Comparison of ENCODE assay signal across 9 cellular contexts in the genomic region with DNA sequence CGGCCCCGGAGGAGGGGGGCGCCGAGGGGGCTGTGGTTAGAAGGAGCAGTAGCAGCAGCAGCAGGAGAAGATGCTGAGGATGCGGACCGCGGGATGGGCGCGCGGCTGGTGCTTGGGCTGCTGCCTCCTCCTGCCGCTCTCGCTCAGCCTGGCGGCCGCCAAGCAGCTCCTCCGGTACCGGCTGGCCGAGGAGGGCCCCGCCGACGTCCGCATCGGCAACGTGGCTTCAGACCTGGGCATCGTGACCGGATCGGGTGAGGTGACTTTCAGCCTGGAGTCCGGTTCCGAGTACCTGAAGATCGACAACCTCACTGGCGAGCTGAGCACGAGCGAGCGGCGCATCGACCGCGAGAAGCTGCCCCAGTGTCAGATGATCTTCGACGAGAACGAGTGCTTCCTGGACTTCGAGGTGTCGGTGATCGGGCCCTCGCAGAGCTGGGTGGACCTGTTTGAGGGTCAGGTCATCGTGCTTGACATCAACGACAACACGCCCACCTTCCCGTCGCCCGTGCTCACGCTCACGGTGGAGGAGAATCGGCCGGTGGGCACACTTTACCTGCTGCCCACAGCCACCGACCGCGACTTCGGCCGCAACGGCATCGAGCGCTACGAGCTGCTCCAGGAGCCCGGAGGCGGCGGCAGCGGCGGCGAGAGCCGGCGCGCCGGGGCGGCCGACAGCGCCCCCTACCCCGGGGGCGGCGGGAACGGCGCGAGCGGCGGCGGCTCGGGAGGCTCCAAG. TPM values are rescaled to one million over a fixed set of nuclear protein-coding genes. Genes with fewer than 3 reads are reported as not detected.
DNase-seq lines count a peak whose midpoint lies in the region; ATAC-seq and TF ChIP-seq lines count a peak whose summit lies in the region.
"Had no signal": no experiment of that assay in that cellular context is flagged by ENCODE, and none has a peak within 500 bp of the region (broad histone marks: within the 10 kb centered on the region; RNA-seq: fewer than 3 reads in every experiment).

No MANE protein-coding gene starts in this region.

- no peak overlapping the region for H3K4me3 Mint-ChIP-seq in activated CD4-positive, alpha-beta T cell treated with anti-CD3 and anti-CD28 coated beads, Interleukin-2, amount 10 ng/mL, durations not matched to agents 24 days and 14 days
- H3K4me3 Mint-ChIP-seq in activated T-helper 17 cell treated with anti-CD3 and anti-CD28 coated beads, Interleukin-2, amount 50 U/mL, for 72 hours: peak overlapping the region; percentile 53
- H3K4me3 Mint-ChIP-seq in activated CD4-positive, alpha-beta memory T cell treated with anti-CD3 and anti-CD28 coated beads, Interleukin-2, amount 10 ng/mL, durations not matched to agents 7 days and 5 days: no peak overlapping the region

- peaks cover 10% of the 10 kb centered on the region for H3K36me3 Mint-ChIP-seq in activated CD4-positive, alpha-beta T cell treated with anti-CD3 and anti-CD28 coated beads, Interleukin-2, amount 10 ng/mL, durations not matched to agents 24 days and 14 days (ENCODE audit: low read depth)
- H3K36me3 Mint-ChIP-seq in activated T-helper 17 cell treated with anti-CD3 and anti-CD28 coated beads, Interleukin-2, amount 50 U/mL, for 72 hours (ENCODE audit: low read depth): peaks cover 7% of the 10 kb centered on the region
- peaks cover 12% of the 10 kb centered on the region for H3K36me3 Mint-ChIP-seq in activated CD4-positive, alpha-beta memory T cell treated with anti-CD3 and anti-CD28 coated beads, Interleukin-2, amount 10 ng/mL, durations not matched to agents 7 days and 5 days (ENCODE audit: low read depth)

- ATAC-seq in activated T-helper 17 cell treated with anti-CD3 and anti-CD28 coated beads, Interleukin-2, amount 50 U/mL, for 72 hours (replicated peaks): no peak
- no peak for ATAC-seq in HG02623 (IDR thresholded peaks at IDR 0.05; ENCODE audit: unreplicated experiment)

- CTCF ChIA-PET in activated CD4-positive, alpha-beta memory T cell treated with anti-CD3 and anti-CD28 coated beads, Interleukin-2, amount 10 ng/mL, durations not matched to agents 7 days and 5 days (lab: Charles Lee): no interaction called here

- H3K27me3 ChIP-seq in right atrium auricular region: peaks cover 8 to 20% of the 10 kb centered on the region in 2 donors

- H3K9me3 ChIP-seq in right atrium auricular region: no peaks in the 10 kb centered on the region

- no peak overlapping the region for H3K27ac Mint-ChIP-seq in activated CD4-positive, alpha-beta T cell treated with anti-CD3 and anti-CD28 coated beads, Interleukin-2, amount 10 ng/mL, durations not matched to agents 24 days and 14 days
- H3K27ac Mint-ChIP-seq in activated T-helper 17 cell treated with anti-CD3 and anti-CD28 coated beads, Interleukin-2, amount 50 U/mL, for 72 hours: no peak overlapping the region
- H3K27ac Mint-ChIP-seq in activated CD4-positive, alpha-beta memory T cell treated with anti-CD3 and anti-CD28 coated beads, Interleukin-2, amount 10 ng/mL, durations not matched to agents 7 days and 5 days: no peak overlapping the region

- intact Hi-C loops in activated CD4-positive, alpha-beta T cell treated with anti-CD3 and anti-CD28 coated beads, Interleukin-2, amount 10 ng/mL, durations not matched to agents 24 days and 14 days (cut with micrococcal nuclease): no loop called here

- POLR2A ChIA-PET in activated CD4-positive, alpha-beta memory T cell treated with anti-CD3 and anti-CD28 coated beads, Interleukin-2, amount 10 ng/mL, durations not matched to agents 7 days and 5 days (lab: Charles Lee): no interaction called here

- DNase-seq in activated CD4-positive, alpha-beta T cell treated with anti-CD3 and anti-CD28 coated beads, Interleukin-2, amount 10 ng/mL, durations not matched to agents 24 days and 14 days: peak; percentile 57
- no peak for DNase-seq in activated CD4-positive, alpha-beta T cell treated with anti-CD3 and anti-CD28 coated beads, Interleukin-2, amount 50 U/mL, for 4 hours
- DNase-seq in right atrium auricular region (ENCODE audit: low spot score) (no peak), retina (peak; percentile 90), A172 (ENCODE audit: low spot score) (no peak)
- no peak for DNase-seq in activated CD4-positive, alpha-beta memory T cell treated with anti-CD3 and anti-CD28 coated beads, Interleukin-2, amount 10 ng/mL, durations not matched to agents 7 days and 5 days

- peaks cover 13% of the 10 kb centered on the region for H3K4me1 Mint-ChIP-seq in activated CD4-positive, alpha-beta T cell treated with anti-CD3 and anti-CD28 coated beads, Interleukin-2, amount 10 ng/mL, durations not matched to agents 24 days and 14 days
- peaks cover 4% of the 10 kb centered on the region for H3K4me1 Mint-ChIP-seq in activated T-helper 17 cell treated with anti-CD3 and anti-CD28 coated beads, Interleukin-2, amount 50 U/mL, for 72 hours
- peaks cover 24% of the 10 kb centered on the region for H3K4me1 Mint-ChIP-seq in activated CD4-positive, alpha-beta memory T cell treated with anti-CD3 and anti-CD28 coated beads, Interleukin-2, amount 10 ng/mL, durations not matched to agents 7 days and 5 days

- peaks cover 52% of the 10 kb centered on the region for H3K27me3 Mint-ChIP-seq in activated CD4-positive, alpha-beta T cell treated with anti-CD3 and anti-CD28 coated beads, Interleukin-2, amount 10 ng/mL, durations not matched to agents 24 days and 14 days
- peaks cover 32% of the 10 kb centered on the region for H3K27me3 Mint-ChIP-seq in activated T-helper 17 cell treated with anti-CD3 and anti-CD28 coated beads, Interleukin-2, amount 50 U/mL, for 72 hours
- peaks cover 57% of the 10 kb centered on the region for H3K27me3 Mint-ChIP-seq in activated CD4-positive, alpha-beta memory T cell treated with anti-CD3 and anti-CD28 coated beads, Interleukin-2, amount 10 ng/mL, durations not matched to agents 7 days and 5 days

- peak overlapping the region in 1 of 2 donors; percentile 4 for H3K27ac ChIP-seq in right atrium auricular region
- H3K27ac ChIP-seq: VCaP had no signal

- TF ChIP-seq CTCF in right atrium auricular region (IDR thresholded peaks at IDR 0.05): peak in 1 of 2 donors; percentile 54

- H3K36me3 ChIP-seq in right atrium auricular region: no peaks in the 10 kb centered on the region

- peaks cover 0 to 44% of the 10 kb centered on the region in 2 donors for H3K4me1 ChIP-seq in right atrium auricular region

- peaks cover 12% of the 10 kb centered on the region for H3K9me3 Mint-ChIP-seq in activated CD4-positive, alpha-beta T cell treated with anti-CD3 and anti-CD28 coated beads, Interleukin-2, amount 10 ng/mL, durations not matched to agents 24 days and 14 days
- no peaks in the 10 kb centered on the region for H3K9me3 Mint-ChIP-seq in activated T-helper 17 cell treated with anti-CD3 and anti-CD28 coated beads, Interleukin-2, amount 50 U/mL, for 72 hours
- peaks cover 2% of the 10 kb centered on the region for H3K9me3 Mint-ChIP-seq in activated CD4-positive, alpha-beta memory T cell treated with anti-CD3 and anti-CD28 coated beads, Interleukin-2, amount 10 ng/mL, durations not matched to agents 7 days and 5 days

- H3K4me3 ChIP-seq in right atrium auricular region: peak overlapping the region; percentile 34 to 53

RNA-seq across cellular contexts. Expression of a gene that starts 1.4 kb away (rescaled TPM):
- not detected in 2 replicates for total RNA-seq in activated CD4-positive, alpha-beta T cell treated with anti-CD3 and anti-CD28 coated beads, Interleukin-2, amount 10 ng/mL, durations not matched to agents 24 days and 14 days
- total RNA-seq in activated T-helper 17 cell treated with anti-CD3 and anti-CD28 coated beads, Interleukin-2, amount 50 U/mL, for 72 hours: not detected
- total RNA-seq in right atrium auricular region: 10 to 100 TPM in 1 of 2 donors, 1 to 10 TPM in 1; 6.6 to 16.8 TPM
- 26.1 and 38.6 TPM in 2 replicates for total RNA-seq in A172 (2014; rRNA removed; shearing (Covaris generic))
- not detected for total RNA-seq in activated CD4-positive, alpha-beta memory T cell treated with anti-CD3 and anti-CD28 coated beads, Interleukin-2, amount 10 ng/mL, durations not matched to agents 7 days and 5 days

Comparison
In these comparisons a context has a peak if more than half of its experiments do, and no peak if none do; other contexts are left out.
1. DNase-seq: peak in activated CD4-positive, alpha-beta T cell treated with anti-CD3 and anti-CD28 coated beads, Interleukin-2, amount 10 ng/mL, durations not matched to agents 24 days and 14 days (single experiment) and retina (single experiment); none in activated CD4-positive, alpha-beta T cell treated with anti-CD3 and anti-CD28 coated beads, Interleukin-2, amount 50 U/mL, for 4 hours (0 of 2), right atrium auricular region (single experiment), A172 (single experiment) and activated CD4-positive, alpha-beta memory T cell treated with anti-CD3 and anti-CD28 coated beads, Interleukin-2, amount 10 ng/mL, durations not matched to agents 7 days and 5 days (single experiment).